8 cellular contexts compared by ENCODE assay signal in the genomic region with DNA sequence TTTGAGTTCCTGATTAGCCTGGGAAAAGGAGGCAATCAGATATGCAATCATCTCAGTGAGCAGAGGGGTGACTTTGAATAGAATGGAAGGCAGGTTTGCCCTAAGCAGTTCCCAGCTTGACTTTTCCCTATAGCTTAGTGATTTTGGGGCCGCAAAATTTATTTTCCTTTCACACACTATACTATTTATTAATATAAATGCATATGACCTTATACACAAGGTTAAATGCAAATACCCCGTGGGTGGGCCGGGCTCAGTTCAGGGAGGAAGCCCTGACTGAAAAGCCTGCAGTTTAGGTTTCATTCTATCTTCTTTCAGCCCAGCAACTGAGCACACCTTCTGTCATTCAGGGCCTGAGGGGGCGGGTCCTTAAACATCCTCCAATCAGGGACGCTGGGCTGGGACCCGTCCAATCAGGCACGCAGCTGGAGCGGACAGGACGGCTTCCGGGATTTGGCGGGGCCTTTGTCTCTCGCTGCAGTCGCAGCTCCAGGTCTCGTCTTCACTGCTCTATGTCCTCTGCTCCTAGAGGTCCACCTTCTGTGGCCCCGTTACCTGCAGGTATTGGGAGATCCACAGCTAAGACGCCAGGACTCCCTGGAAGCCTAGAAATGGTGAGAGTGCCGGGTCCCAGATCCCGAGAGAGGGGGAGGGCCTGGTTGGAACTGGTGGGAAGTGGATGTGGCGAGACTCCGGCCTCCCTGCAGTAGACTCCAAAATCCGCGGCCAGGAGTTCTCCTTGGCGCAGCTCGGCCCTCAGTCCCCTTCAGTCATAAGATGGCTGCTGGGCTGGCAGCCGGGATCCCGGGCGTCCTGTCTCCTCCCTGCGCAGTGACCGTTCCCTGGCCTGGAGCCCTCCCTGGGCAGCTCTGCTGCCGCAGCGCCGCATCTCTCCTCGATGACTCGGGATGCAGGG. TPM values are rescaled to one million over a fixed set of nuclear protein-coding genes. Genes with fewer than 3 reads are reported as not detected.
DNase-seq lines count a peak whose midpoint lies in the region; TF ChIP-seq lines count a peak whose summit lies in the region.

A gene (plus strand): TSS at position 468 of the 916 bp plus-strand sequence. CDS start 45 bp downstream, at position 513.

- peak within 1 kb of the TSS; percentile 97 for H3K4me3 Mint-ChIP-seq in activated T-helper 2 cell treated with anti-CD3 and anti-CD28 coated beads, Interferon-gamma antibody, Interleukin-2, Interleukin-4, amounts not matched to agents 10 μg/mL and 5 μg/mL and 100 μg/mL, durations not matched to agents 14 hours and 24 hours and 36 hours (ENCODE audit: low read depth)
- H3K4me3 Mint-ChIP-seq in nephron progenitor cell, result peak within 1 kb of the TSS; percentile 98
- H3K4me3 Mint-ChIP-seq in stimulated activated naive CD8-positive, alpha-beta T cell treated with anti-CD3 and anti-CD28 coated beads, Interleukin-15, Interleukin-2, amounts not matched to agents 100 ng/mL and 50 ng/mL, for 24 hours, result peak within 1 kb of the TSS; percentile 95

- H3K27ac Mint-ChIP-seq in activated T-helper 2 cell treated with anti-CD3 and anti-CD28 coated beads, Interferon-gamma antibody, Interleukin-2, Interleukin-4, amounts not matched to agents 10 μg/mL and 5 μg/mL and 100 μg/mL, durations not matched to agents 14 hours and 24 hours and 36 hours, result peak within 1 kb of the TSS; percentile 93
- peak within 1 kb of the TSS; percentile 99 for H3K27ac Mint-ChIP-seq in nephron progenitor cell
- H3K27ac Mint-ChIP-seq in stimulated activated naive CD8-positive, alpha-beta T cell treated with anti-CD3 and anti-CD28 coated beads, Interleukin-15, Interleukin-2, amounts not matched to agents 100 ng/mL and 50 ng/mL, for 24 hours, result peak within 1 kb of the TSS; percentile 87

- intact Hi-C loops in activated T-helper 2 cell treated with anti-CD3 and anti-CD28 coated beads, Interferon-gamma antibody, Interleukin-2, Interleukin-4, amounts not matched to agents 10 μg/mL and 5 μg/mL and 100 μg/mL, durations not matched to agents 14 hours and 24 hours and 36 hours (cut with micrococcal nuclease), result loop anchor here (1.0 to 10.0 kb wide), 9 partner anchors 103 to 1942 kb away; a partner anchor contains a TSS

- H3K9me3 Mint-ChIP-seq in activated T-helper 2 cell treated with anti-CD3 and anti-CD28 coated beads, Interferon-gamma antibody, Interleukin-2, Interleukin-4, amounts not matched to agents 10 μg/mL and 5 μg/mL and 100 μg/mL, durations not matched to agents 14 hours and 24 hours and 36 hours, result peaks cover 22% of the 10 kb centered on the region
- peaks cover 48% of the 10 kb centered on the region for H3K9me3 Mint-ChIP-seq in nephron progenitor cell
- H3K9me3 Mint-ChIP-seq in stimulated activated naive CD8-positive, alpha-beta T cell treated with anti-CD3 and anti-CD28 coated beads, Interleukin-15, Interleukin-2, amounts not matched to agents 100 ng/mL and 50 ng/mL, for 24 hours, result no peaks in the 10 kb centered on the region

- TF ChIP-seq CTCF in LNCaP clone FGC (IDR thresholded peaks at IDR 0.05; ENCODE audit: control insufficient read depth, extremely low read depth, insufficient read depth), result no peak
- TF ChIP-seq CTCF in fibroblast of the aortic adventitia (IDR thresholded peaks at IDR 0.05; ENCODE audit: insufficient read depth, low read length), result no peak
- TF ChIP-seq CTCF in nephron progenitor cell (IDR thresholded peaks at IDR 0.05), result no peak

- DNase-seq in EL (peak; percentile 90), H4 (ENCODE audit: low spot score) (peak; percentile 93), LNCaP clone FGC (ENCODE audit: low read depth) (peak; percentile 78), RPMI8226 (peak; percentile 96), fibroblast of the aortic adventitia (ENCODE audit: low read depth) (peak; percentile 85), nephron progenitor cell (peak; percentile 86)
- peak; percentile 87 for DNase-seq in activated T-helper 2 cell treated with anti-CD3 and anti-CD28 coated beads, Interferon-gamma antibody, Interleukin-2, Interleukin-4, amounts not matched to agents 10 μg/mL and 5 μg/mL and 100 μg/mL, durations not matched to agents 14 hours and 24 hours and 36 hours (ENCODE audit: low spot score)

- peaks cover 39% of the 10 kb centered on the region for H3K36me3 Mint-ChIP-seq in activated T-helper 2 cell treated with anti-CD3 and anti-CD28 coated beads, Interferon-gamma antibody, Interleukin-2, Interleukin-4, amounts not matched to agents 10 μg/mL and 5 μg/mL and 100 μg/mL, durations not matched to agents 14 hours and 24 hours and 36 hours (ENCODE audit: low read depth)
- H3K36me3 Mint-ChIP-seq in nephron progenitor cell (ENCODE audit: low read depth), result peaks cover 46% of the 10 kb centered on the region
- H3K36me3 Mint-ChIP-seq in stimulated activated naive CD8-positive, alpha-beta T cell treated with anti-CD3 and anti-CD28 coated beads, Interleukin-15, Interleukin-2, amounts not matched to agents 100 ng/mL and 50 ng/mL, for 24 hours (ENCODE audit: low read depth), result peaks cover 20% of the 10 kb centered on the region

- H3K4me1 Mint-ChIP-seq in activated T-helper 2 cell treated with anti-CD3 and anti-CD28 coated beads, Interferon-gamma antibody, Interleukin-2, Interleukin-4, amounts not matched to agents 10 μg/mL and 5 μg/mL and 100 μg/mL, durations not matched to agents 14 hours and 24 hours and 36 hours (ENCODE audit: low read depth), result peaks cover 26% of the 10 kb centered on the region
- H3K4me1 Mint-ChIP-seq in nephron progenitor cell, result peaks cover 30% of the 10 kb centered on the region
- H3K4me1 Mint-ChIP-seq in stimulated activated naive CD8-positive, alpha-beta T cell treated with anti-CD3 and anti-CD28 coated beads, Interleukin-15, Interleukin-2, amounts not matched to agents 100 ng/mL and 50 ng/mL, for 24 hours (ENCODE audit: low read depth), result peaks cover 53% of the 10 kb centered on the region

- H3K27me3 Mint-ChIP-seq in activated T-helper 2 cell treated with anti-CD3 and anti-CD28 coated beads, Interferon-gamma antibody, Interleukin-2, Interleukin-4, amounts not matched to agents 10 μg/mL and 5 μg/mL and 100 μg/mL, durations not matched to agents 14 hours and 24 hours and 36 hours (ENCODE audit: low read depth), result no peaks in the 10 kb centered on the region
- peaks cover 4% of the 10 kb centered on the region for H3K27me3 Mint-ChIP-seq in nephron progenitor cell (ENCODE audit: low read depth, poor library complexity)
- no peaks in the 10 kb centered on the region for H3K27me3 Mint-ChIP-seq in stimulated activated naive CD8-positive, alpha-beta T cell treated with anti-CD3 and anti-CD28 coated beads, Interleukin-15, Interleukin-2, amounts not matched to agents 100 ng/mL and 50 ng/mL, for 24 hours

- H3K4me3 ChIP-seq in LNCaP clone FGC (ENCODE audit: low read depth, low read length) (peak within 1 kb of the TSS; percentile 95), fibroblast of the aortic adventitia (ENCODE audit: low read depth, low read length) (peak within 1 kb of the TSS; percentile 80)

RNA-seq across cellular contexts. Expression of the gene that starts here (rescaled TPM):
- total RNA-seq in H4 (2014; rRNA removed; shearing (Covaris generic)), result 13.4 and 14.6 TPM in 2 replicates
- 7.2 and 7.5 TPM in 2 replicates for total RNA-seq in activated T-helper 2 cell treated with anti-CD3 and anti-CD28 coated beads, Interferon-gamma antibody, Interleukin-2, Interleukin-4, amounts not matched to agents 10 μg/mL and 5 μg/mL and 100 μg/mL, durations not matched to agents 14 hours and 24 hours and 36 hours
- 1.8 and 3.7 TPM in 2 replicates for total RNA-seq in fibroblast of the aortic adventitia (ENCODE audit: low replicate concordance)

Comparison
In these comparisons a context has a peak if more than half of its experiments do, and no peak if none do; other contexts are left out.
1. Peak in every context shown above with its lines: DNase-seq and H3K4me3 ChIP-seq.